In the genomic region with DNA sequence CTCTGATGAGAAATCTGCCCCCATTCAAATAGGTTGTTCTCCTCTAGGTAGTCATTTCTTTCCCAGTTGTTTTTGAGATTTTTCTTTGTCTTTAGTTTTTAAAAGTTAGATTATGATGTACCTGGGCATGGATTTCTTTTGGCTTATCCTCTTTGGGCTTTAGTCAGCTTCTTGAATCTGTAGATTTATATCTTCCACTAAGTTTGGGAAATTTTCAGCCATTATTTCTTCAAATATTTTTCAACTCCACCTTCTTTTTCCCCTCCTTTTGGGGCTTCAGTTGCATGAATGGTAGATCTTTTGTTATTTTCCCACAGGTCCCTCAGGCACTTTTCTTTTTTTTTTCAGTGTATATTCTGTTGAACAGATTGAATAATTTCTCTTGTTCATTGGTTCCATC, we compare ENCODE assay signal across 34 cellular contexts.
"Had no signal": no experiment of that assay in that cellular context is flagged by ENCODE, and none has a peak within 500 bp of the region (broad histone marks: within the 10 kb centered on the region; RNA-seq: fewer than 3 reads in every experiment).

No MANE protein-coding gene starts in this region.

- H3K4me3 ChIP-seq: MG63 had no signal

- H3K9me3 ChIP-seq: MG63 had no signal

- H3K27me3 ChIP-seq: MG63 had no signal

- DNase-seq: Karpas-422, Kasumi-1, MG63, MM.1S, MV-4-11, NCI-H1048, NCI-H1092, NCI-H1092 treated with DMSO at 0.1 percent for 48 hours, NCI-H1105, NCI-H1105 treated with DMSO at 0.1 percent for 48 hours, NCI-H1417, NCI-H1417 treated with DMSO at 0.1 percent for 48 hours, NCI-H1436, NCI-H1436 treated with DMSO at 0.1 percent for 48 hours, NCI-H146, NCI-H1694, NCI-H1694 treated with DMSO at 0.1 percent for 48 hours, NCI-H187, NCI-H187 treated with DMSO at 0.1 percent for 48 hours, NCI-H1930, NCI-H2029, NCI-H2029 treated with DMSO at 0.1 percent for 48 hours, NCI-H2081, NCI-H2081 treated with DMSO at 0.1 percent for 48 hours, NCI-H2107, NCI-H2171, NCI-H2171 treated with DMSO at 0.1 percent for 48 hours, NCI-H2227 treated with DMSO at 0.1 percent for 48 hours, NCI-H226, NCI-H345, NCI-H446, NCI-H446 treated with DMSO at 0.1 percent for 48 hours, NCI-H510A, NCI-H510A treated with DMSO at 0.1 percent for 48 hours had no signal

- H3K36me3 ChIP-seq: MG63 had no signal
